ENCODE assay signal across 8 cellular contexts in genomic region chr12:112130461-112130998, GRCh38. TPM values are rescaled to one million over a fixed set of nuclear protein-coding genes. Genes with fewer than 3 reads are reported as not detected.
A peak's percentile ranks its signal among the peaks of the same experiment; 100 is the strongest.
DNase-seq lines count a peak whose midpoint lies in the region; ATAC-seq and TF ChIP-seq lines count a peak whose summit lies in the region.

No MANE protein-coding gene starts in this region.

- no peaks in the 10 kb centered on the region for H3K9me2 ChIP-seq in hepatocyte (replicated peaks; ENCODE audit: insufficient read depth)

- CTCF ChIA-PET in T-cell (lab: Charles Lee) = interaction anchor here in 1 of 2 donors (1.2 to 1.6 kb wide), 3 partner anchors 21 to 117 kb away, joined by 3 to 6 read pairs (median 4); partner anchors contain the start of genes ERP29, NAA25 and TMEM116

- H2AFZ ChIP-seq in hepatocyte = no peak overlapping the region

- peaks cover 68% of the 10 kb centered on the region for H3K79me2 ChIP-seq in hepatocyte

- H3K27me3 ChIP-seq in hepatocyte (no peaks in the 10 kb centered on the region), thyroid gland (no peaks in the 10 kb centered on the region)

- DNase-seq in T-cell = peak in 1 of 34 experiments; percentile 13
- DNase-seq in hepatocyte (ENCODE audit: low spot score) = peak; percentile 46
- no peak for DNase-seq in thyroid gland
- no peak for DNase-seq in NCI-H2107 (lab: John Stamatoyannopoulos, UW)
- DNase-seq in NCI-H526 (lab: John Stamatoyannopoulos, UW) = no peak
- no peak for DNase-seq in anterior cingulate cortex (lab: John Stamatoyannopoulos, UW)

- H3K4me1 Mint-ChIP-seq in T-cell = peaks cover 62 to 67% (median 67%) of the 10 kb centered on the region in 3 donors

- H3K27ac Mint-ChIP-seq in T-cell = peak overlapping the region; percentile 87 to 89

- no peaks in the 10 kb centered on the region for H4K20me1 ChIP-seq in hepatocyte (ENCODE audit: insufficient read depth, poor library complexity, severe bottlenecking)

- intact Hi-C loops in thyroid gland (cut with DNase I) = no loop called here

- TF ChIP-seq CTCF in hepatocyte (IDR thresholded peaks at IDR 0.05; ENCODE audit: poor library complexity) = no peak
- no peak for TF ChIP-seq CTCF in thyroid gland (IDR thresholded peaks at IDR 0.05)

- peak overlapping the region; percentile 67 for H3K4me2 ChIP-seq in hepatocyte

- H3K27ac ChIP-seq in hepatocyte (peak overlapping the region; percentile 82), thyroid gland (peak overlapping the region; percentile 20 to 70 (median 39))

- no peaks in the 10 kb centered on the region for H3K27me3 Mint-ChIP-seq in T-cell

- no peak for TF ChIP-seq POLR2A in thyroid gland (IDR thresholded peaks at IDR 0.05)

- peaks cover 8% of the 10 kb centered on the region for H3K36me3 Mint-ChIP-seq in T-cell

- WGBS in hepatocyte (ENCODE audit: low lambda C conversion rate, missing lambda C conversion rate) = 20% methylated on average over 2 of the region's 2 CpGs
- 52 to 55% methylated on average over 2 of the region's 2 CpGs for WGBS in thyroid gland, 2 donors

- H3K4me3 Mint-ChIP-seq in T-cell = peak overlapping the region; percentile 49 to 60 (median 56)

- H3K36me3 ChIP-seq in hepatocyte (replicated peaks; ENCODE audit: insufficient read depth, low read depth) = no peaks in the 10 kb centered on the region
- peaks cover 8 to 9% of the 10 kb centered on the region in 2 donors for H3K36me3 ChIP-seq in thyroid gland

- no peak overlapping the region for H3K4me3 ChIP-seq in hepatocyte
- no peak overlapping the region for H3K4me3 ChIP-seq in thyroid gland (replicated peaks in 1 of 3)

- H3K9me3 Mint-ChIP-seq in T-cell = no peaks in the 10 kb centered on the region

- H3K9me3 ChIP-seq in hepatocyte (ENCODE audit: low read depth) (no peaks in the 10 kb centered on the region), thyroid gland (no peaks in the 10 kb centered on the region)

- H3K4me1 ChIP-seq in hepatocyte (ENCODE audit: insufficient read depth) = peaks cover 21% of the 10 kb centered on the region
- peaks cover 20 to 40% of the 10 kb centered on the region in 2 donors for H3K4me1 ChIP-seq in thyroid gland

- POLR2A ChIA-PET in T-cell (lab: Charles Lee) = interaction anchor here (0.6 to 1.1 kb wide), 8 partner anchors 15 to 447 kb away, joined by 3 to 9 read pairs (median 4); partner anchors contain the start of gene NAA25 (in 1 of the 2)

- ATAC-seq in GM18511 (IDR thresholded peaks at IDR 0.05; ENCODE audit: unreplicated experiment) = peak; percentile 55
- ATAC-seq in HG02981 (IDR thresholded peaks at IDR 0.05; ENCODE audit: unreplicated experiment) = peak; percentile 62
- ATAC-seq in T-cell (replicated peaks in 1 of 4) = peak; percentile 72 to 86 (median 74)

RNA-seq across cellular contexts. Expression of gene TRAFD1, which starts 5.2 kb away (rescaled TPM):
- total RNA-seq in T-cell (10 to 100 TPM; 26.4 to 39.9 (median 36.9) TPM), hepatocyte (33.9 and 37.1 TPM in 2 replicates), thyroid gland (10 to 100 TPM; 24.6 to 34.4 (median 27.9) TPM)
- polyA plus RNA-seq in hepatocyte = 37.3 and 39.4 TPM in 2 replicates

RNA-seq across cellular contexts. Expression of gene NAA25, which starts 21.9 kb away (rescaled TPM):
- total RNA-seq in T-cell = 10 to 100 TPM; 25.0 to 41.6 (median 31.0) TPM
- total RNA-seq in hepatocyte = 19.1 and 22.1 TPM in 2 replicates
- polyA plus RNA-seq in hepatocyte = 18.5 and 18.7 TPM in 2 replicates
- 10 to 100 TPM; 22.4 to 37.1 (median 24.7) TPM for total RNA-seq in thyroid gland
